In genomic region chr22:40408718-40409612, GRCh38 we compare ENCODE assay signal across 27 cellular contexts. TPM values are rescaled to one million over a fixed set of nuclear protein-coding genes. Genes with fewer than 3 reads are reported as not detected.
DNase-seq lines count a peak whose midpoint lies in the region; ATAC-seq, FAIRE-seq and TF ChIP-seq lines count a peak whose summit lies in the region.
"Had no signal": no experiment of that assay in that cellular context is flagged by ENCODE, and none has a peak within 500 bp of the region (broad histone marks: within the 10 kb centered on the region; RNA-seq: fewer than 3 reads in every experiment).

No MANE protein-coding gene starts in this region.

- H3K9me3 Mint-ChIP-seq in activated CD8-positive, alpha-beta T cell treated with anti-CD3 and anti-CD28 coated beads, Interleukin-2, amount 10 ng/mL, durations not matched to agents 7 days and 5 days (ENCODE audit: insufficient read depth): no peaks in the 10 kb centered on the region
- no peaks in the 10 kb centered on the region for H3K9me3 Mint-ChIP-seq in activated CD8-positive, alpha-beta T cell treated with anti-CD3 and anti-CD28 coated beads for 36 hours
- no peaks in the 10 kb centered on the region for H3K9me3 Mint-ChIP-seq in activated T-helper 17 cell treated with anti-CD3 and anti-CD28 coated beads, Interleukin-2, amount 50 U/mL, for 72 hours
- H3K9me3 Mint-ChIP-seq: activated naive CD8-positive, alpha-beta T cell treated with anti-CD3 and anti-CD28 coated beads, Interleukin-2, amount 10 ng/mL, durations not matched to agents 7 days and 5 days had no signal

- CTCF ChIA-PET in activated CD8-positive, alpha-beta T cell treated with anti-CD3 and anti-CD28 coated beads, Interleukin-2, amount 10 ng/mL, durations not matched to agents 7 days and 5 days (lab: Charles Lee): interaction anchor here (1.2 kb wide), 1 partner anchor 17 kb away, joined by 3 read pairs; no protein-coding TSS in a partner anchor
- CTCF ChIA-PET in activated CD8-positive, alpha-beta T cell treated with anti-CD3 and anti-CD28 coated beads for 36 hours (lab: Charles Lee): no interaction called here

- DNase-seq in activated CD8-positive, alpha-beta T cell treated with anti-CD3 and anti-CD28 coated beads, Interleukin-2, amount 10 ng/mL, durations not matched to agents 7 days and 5 days: no peak
- no peak for DNase-seq in activated CD8-positive, alpha-beta T cell treated with anti-CD3 and anti-CD28 coated beads for 36 hours
- DNase-seq in GM12891 (ENCODE audit: insufficient read length, low spot score) (no peak), NCI-H2029 treated with DMSO at 0.1 percent for 48 hours (lab: John Stamatoyannopoulos, UW) (no peak), NCI-H526 (lab: John Stamatoyannopoulos, UW) (no peak)
- DNase-seq: activated CD4-positive, CD25-positive, alpha-beta regulatory T cell; activated naive CD8-positive, alpha-beta T cell treated with anti-CD3 and anti-CD28 coated beads, Interleukin-2, amount 10 ng/mL, durations not matched to agents 7 days and 5 days; BE2C; body of pancreas; Calu3; colonic mucosa; NCI-H1436 treated with DMSO at 0.1 percent for 48 hours; NCI-H2171; NCI-H524 treated with DMSO at 0.1 percent for 48 hours; RPMI8226; stimulated activated CD4-positive, alpha-beta T cell treated with anti-CD3 and anti-CD28 coated beads, Interleukin-12 subunit alpha, Interleukin-12 subunit beta, amount 100 ng/mL, for 4 hours; stimulated activated CD4-positive, alpha-beta T cell treated with anti-CD3 and anti-CD28 coated beads, Interleukin-4, amount 100 ng/mL, for 4 hours; T1000; trophoblast cell had no signal

- H3K9me3 ChIP-seq in neutrophil: no peaks in the 10 kb centered on the region
- H3K9me3 ChIP-seq: BE2C, body of pancreas, colonic mucosa, HAP-1, pancreas had no signal

- H3K27ac ChIP-seq in neutrophil: peak overlapping the region; percentile 48
- H3K27ac ChIP-seq: body of pancreas, colonic mucosa, pancreas had no signal

- peaks cover 11% of the 10 kb centered on the region for H3K4me1 Mint-ChIP-seq in activated CD8-positive, alpha-beta T cell treated with anti-CD3 and anti-CD28 coated beads, Interleukin-2, amount 10 ng/mL, durations not matched to agents 7 days and 5 days (ENCODE audit: low read depth)
- H3K4me1 Mint-ChIP-seq in activated CD8-positive, alpha-beta T cell treated with anti-CD3 and anti-CD28 coated beads for 36 hours (ENCODE audit: low read depth): peaks cover 4% of the 10 kb centered on the region
- peaks cover 5% of the 10 kb centered on the region for H3K4me1 Mint-ChIP-seq in activated T-helper 17 cell treated with anti-CD3 and anti-CD28 coated beads, Interleukin-2, amount 50 U/mL, for 72 hours

- H3K36me3 ChIP-seq in neutrophil: peaks cover 99% of the 10 kb centered on the region

- no peak overlapping the region for H3K4me3 ChIP-seq in neutrophil (ENCODE audit: low read depth in 1 of 2, low read length in 1 of 2)
- H3K4me3 ChIP-seq: body of pancreas, colonic mucosa, HAP-1, K562, pancreas had no signal

- H3K27me3 Mint-ChIP-seq in activated CD8-positive, alpha-beta T cell treated with anti-CD3 and anti-CD28 coated beads, Interleukin-2, amount 10 ng/mL, durations not matched to agents 7 days and 5 days (ENCODE audit: low read depth): no peaks in the 10 kb centered on the region
- no peaks in the 10 kb centered on the region for H3K27me3 Mint-ChIP-seq in activated CD8-positive, alpha-beta T cell treated with anti-CD3 and anti-CD28 coated beads for 36 hours
- H3K27me3 Mint-ChIP-seq in activated T-helper 17 cell treated with anti-CD3 and anti-CD28 coated beads, Interleukin-2, amount 50 U/mL, for 72 hours: no peaks in the 10 kb centered on the region
- H3K27me3 Mint-ChIP-seq: activated naive CD8-positive, alpha-beta T cell treated with anti-CD3 and anti-CD28 coated beads, Interleukin-2, amount 10 ng/mL, durations not matched to agents 7 days and 5 days had no signal

- H3K27me3 ChIP-seq in neutrophil: no peaks in the 10 kb centered on the region
- H3K27me3 ChIP-seq: BE2C, body of pancreas, colonic mucosa, pancreas had no signal

- FAIRE-seq in GM12891 (lab: Jason Lieb, UNC): no peak
- FAIRE-seq: A204.1, K562, pancreas had no signal

- no peak for TF ChIP-seq CTCF in activated CD8-positive, alpha-beta T cell treated with anti-CD3 and anti-CD28 coated beads for 36 hours (IDR thresholded peaks at IDR 0.05)
- no peak for TF ChIP-seq CTCF in neutrophil (IDR thresholded peaks at IDR 0.05)

- peaks cover 6 to 11% of the 10 kb centered on the region in 2 experiments for H3K4me1 ChIP-seq in neutrophil (ENCODE audit: control insufficient read depth in 1 of 2, insufficient read depth in 1 of 2, low read depth in 1 of 2, low read length in 1 of 2)
- H3K4me1 ChIP-seq: BE2C, body of pancreas, colonic mucosa, HAP-1, pancreas had no signal

- no peak for ATAC-seq in activated CD8-positive, alpha-beta T cell treated with anti-CD3 and anti-CD28 coated beads, Interleukin-2, amount 10 ng/mL, durations not matched to agents 7 days and 5 days
- ATAC-seq in activated CD8-positive, alpha-beta T cell treated with anti-CD3 and anti-CD28 coated beads for 36 hours: no peak
- no peak for ATAC-seq in activated T-helper 17 cell treated with anti-CD3 and anti-CD28 coated beads, Interleukin-2, amount 50 U/mL, for 72 hours (replicated peaks)
- ATAC-seq in HG02870 (IDR thresholded peaks at IDR 0.05; ENCODE audit: unreplicated experiment): no peak
- ATAC-seq: body of pancreas, K562, pancreas, right cardiac atrium had no signal

- H3K36me3 Mint-ChIP-seq in activated CD8-positive, alpha-beta T cell treated with anti-CD3 and anti-CD28 coated beads, Interleukin-2, amount 10 ng/mL, durations not matched to agents 7 days and 5 days (ENCODE audit: low read depth): peaks cover 46% of the 10 kb centered on the region
- H3K36me3 Mint-ChIP-seq in activated CD8-positive, alpha-beta T cell treated with anti-CD3 and anti-CD28 coated beads for 36 hours (ENCODE audit: low read depth): peaks cover 6% of the 10 kb centered on the region
- peaks cover 57% of the 10 kb centered on the region for H3K36me3 Mint-ChIP-seq in activated T-helper 17 cell treated with anti-CD3 and anti-CD28 coated beads, Interleukin-2, amount 50 U/mL, for 72 hours (ENCODE audit: low read depth)

- peak overlapping the region; percentile 43 for H3K27ac Mint-ChIP-seq in activated CD8-positive, alpha-beta T cell treated with anti-CD3 and anti-CD28 coated beads, Interleukin-2, amount 10 ng/mL, durations not matched to agents 7 days and 5 days
- no peak overlapping the region for H3K27ac Mint-ChIP-seq in activated CD8-positive, alpha-beta T cell treated with anti-CD3 and anti-CD28 coated beads for 36 hours
- peak overlapping the region; percentile 46 for H3K27ac Mint-ChIP-seq in activated T-helper 17 cell treated with anti-CD3 and anti-CD28 coated beads, Interleukin-2, amount 50 U/mL, for 72 hours

- POLR2A ChIA-PET in activated CD8-positive, alpha-beta T cell treated with anti-CD3 and anti-CD28 coated beads, Interleukin-2, amount 10 ng/mL, durations not matched to agents 7 days and 5 days (lab: Charles Lee): interaction anchor here (0.6 kb wide), 2 partner anchors 14 to 1052 kb away, joined by 3 read pairs; no protein-coding TSS in a partner anchor
- POLR2A ChIA-PET in activated CD8-positive, alpha-beta T cell treated with anti-CD3 and anti-CD28 coated beads for 36 hours (lab: Charles Lee): interaction anchor here (0.5 to 1.3 kb wide), 6 partner anchors 10 to 1759 kb away, joined by 3 to 4 read pairs (median 3); no protein-coding TSS in a partner anchor

- TF ChIP-seq POLR2A in GM12891 (IDR thresholded peaks at IDR 0.05; ENCODE audit: low read depth, low read length): peak; percentile 2; the same call in 1 of the 2 replicates

- H3K4me3 Mint-ChIP-seq in activated CD8-positive, alpha-beta T cell treated with anti-CD3 and anti-CD28 coated beads, Interleukin-2, amount 10 ng/mL, durations not matched to agents 7 days and 5 days: no peak overlapping the region
- H3K4me3 Mint-ChIP-seq in activated CD8-positive, alpha-beta T cell treated with anti-CD3 and anti-CD28 coated beads for 36 hours: no peak overlapping the region
- no peak overlapping the region for H3K4me3 Mint-ChIP-seq in activated T-helper 17 cell treated with anti-CD3 and anti-CD28 coated beads, Interleukin-2, amount 50 U/mL, for 72 hours
- H3K4me3 Mint-ChIP-seq: activated naive CD8-positive, alpha-beta T cell treated with anti-CD3 and anti-CD28 coated beads, Interleukin-2, amount 10 ng/mL, durations not matched to agents 7 days and 5 days had no signal

- intact Hi-C loops in activated CD8-positive, alpha-beta T cell treated with anti-CD3 and anti-CD28 coated beads for 36 hours (cut with micrococcal nuclease): no loop called here

TF ChIP-seq in GM12891, 5 proteins besides CTCF, POLR2A, EP300 and RAD21:
- TF ChIP-seq SPI1 (IDR thresholded peaks at IDR 0.05; ENCODE audit: low read depth, low read length) (no peak), TAF1 (IDR thresholded peaks at IDR 0.05; ENCODE audit: low read depth, low read length) (no peak), POU2F2 (IDR thresholded peaks at IDR 0.05; ENCODE audit: low read depth, low read length) (no peak), PAX5 (IDR thresholded peaks at IDR 0.05; ENCODE audit: insufficient read depth, low read length, severe bottlenecking) (no peak), POLR2AphosphoS5 (IDR thresholded peaks at IDR 0.05; ENCODE audit: low read depth, low read length) (no peak)

RNA-seq across cellular contexts. Expression of gene SGSM3, which starts 38.6 kb away (rescaled TPM):
- 100 to 1,000 TPM; 105 TPM for total RNA-seq in activated CD8-positive, alpha-beta T cell treated with anti-CD3 and anti-CD28 coated beads, Interleukin-2, amount 10 ng/mL, durations not matched to agents 7 days and 5 days
- 10 to 100 TPM; 60.2 to 64.3 TPM for total RNA-seq in activated CD8-positive, alpha-beta T cell treated with anti-CD3 and anti-CD28 coated beads for 36 hours
- polyA plus RNA-seq in GM12891 (2012; ENCODE audit: low read depth, missing spikeins): 48.9 TPM
- total RNA-seq in activated T-helper 17 cell treated with anti-CD3 and anti-CD28 coated beads, Interleukin-2, amount 50 U/mL, for 72 hours: 10 to 100 TPM; 39.7 to 41.8 TPM
